Comparison of ENCODE assay signal across 10 cellular contexts in genomic region chr17:48113201-48113676, GRCh38. TPM values are rescaled to one million over a fixed set of nuclear protein-coding genes. Genes with fewer than 3 reads are reported as not detected.
DNase-seq lines count a peak whose midpoint lies in the region; ATAC-seq and TF ChIP-seq lines count a peak whose summit lies in the region.
"Had no signal": no experiment of that assay in that cellular context is flagged by ENCODE, and none has a peak within 500 bp of the region (broad histone marks: within the 10 kb centered on the region; RNA-seq: fewer than 3 reads in every experiment).

No MANE protein-coding gene starts in this region.

- peaks cover 44% of the 10 kb centered on the region for H3K4me1 ChIP-seq in OCI-LY3 (ENCODE audit: low read length)

- H3K9ac ChIP-seq in OCI-LY3 (ENCODE audit: low read length), result peak overlapping the region; percentile 98

- H3K9me3 ChIP-seq in OCI-LY3 (ENCODE audit: insufficient read depth, low read length), result no peaks in the 10 kb centered on the region

- peak overlapping the region; percentile 49 for H3K4me3 Mint-ChIP-seq in activated naive CD4-positive, alpha-beta T cell treated with anti-CD3 and anti-CD28 coated beads, Interleukin-2, amount 50 U/mL, for 24 hours
- peak overlapping the region; percentile 73 to 91 for H3K4me3 Mint-ChIP-seq in stimulated activated naive B cell treated with anti-CD40 and anti-IgM and Interleukin-4, amounts not matched to agents 10 μg/mL and 1 μg/mL and 100 μg/mL, for 72 hours
- H3K4me3 Mint-ChIP-seq in progenitor cell of endocrine pancreas (ENCODE audit: low read depth), result no peak overlapping the region

- H4K20me1 ChIP-seq in OCI-LY3 (ENCODE audit: insufficient read depth, low read length), result no peaks in the 10 kb centered on the region

- peak overlapping the region; percentile 86 for H3K27ac Mint-ChIP-seq in activated naive CD4-positive, alpha-beta T cell treated with anti-CD3 and anti-CD28 coated beads, Interleukin-2, amount 50 U/mL, for 24 hours
- H3K27ac Mint-ChIP-seq in stimulated activated naive B cell treated with anti-CD40 and anti-IgM and Interleukin-4, amounts not matched to agents 10 μg/mL and 1 μg/mL and 100 μg/mL, for 72 hours, result peak overlapping the region; percentile 95
- H3K27ac Mint-ChIP-seq in progenitor cell of endocrine pancreas, result no peak overlapping the region

- H3K27me3 Mint-ChIP-seq in activated naive CD4-positive, alpha-beta T cell treated with anti-CD3 and anti-CD28 coated beads, Interleukin-2, amount 50 U/mL, for 24 hours, result no peaks in the 10 kb centered on the region
- H3K27me3 Mint-ChIP-seq in stimulated activated naive B cell treated with anti-CD40 and anti-IgM and Interleukin-4, amounts not matched to agents 10 μg/mL and 1 μg/mL and 100 μg/mL, for 72 hours, result no peaks in the 10 kb centered on the region
- no peaks in the 10 kb centered on the region for H3K27me3 Mint-ChIP-seq in progenitor cell of endocrine pancreas

- peak overlapping the region; percentile 71 for H3K4me2 ChIP-seq in OCI-LY3 (ENCODE audit: low read length)

- no peak for DNase-seq in activated CD4-positive, CD25-positive, alpha-beta regulatory T cell treated with anti-CD3 and anti-CD28 coated beads, Interleukin-2, amount 50 U/mL, for 72 hours
- no peak for DNase-seq in stimulated activated naive B cell treated with anti-CD40 and anti-IgM and Interleukin-4, amounts not matched to agents 10 μg/mL and 1 μg/mL and 100 μg/mL, for 72 hours
- DNase-seq in progenitor cell of endocrine pancreas (ENCODE audit: low spot score, unreplicated experiment), result no peak
- no peak for DNase-seq in foreskin fibroblast

- H3K4me3 ChIP-seq in OCI-LY3 (ENCODE audit: low read length), result peak overlapping the region; percentile 95
- H3K4me3 ChIP-seq in foreskin fibroblast (ENCODE audit: low read depth in 1 of 2, low read length in 2 of 2), result no peak overlapping the region

- H3K9me3 Mint-ChIP-seq in activated naive CD4-positive, alpha-beta T cell treated with anti-CD3 and anti-CD28 coated beads, Interleukin-2, amount 50 U/mL, for 24 hours, result no peaks in the 10 kb centered on the region
- H3K9me3 Mint-ChIP-seq in stimulated activated naive B cell treated with anti-CD40 and anti-IgM and Interleukin-4, amounts not matched to agents 10 μg/mL and 1 μg/mL and 100 μg/mL, for 72 hours, result peaks cover 0 to 3% of the 10 kb centered on the region in 2 donors
- H3K9me3 Mint-ChIP-seq in progenitor cell of endocrine pancreas (ENCODE audit: low read depth), result no peaks in the 10 kb centered on the region

- peaks cover 92% of the 10 kb centered on the region for H3K79me2 ChIP-seq in OCI-LY3 (ENCODE audit: low read length)

- TF ChIP-seq CTCF in OCI-LY3 (IDR thresholded peaks at IDR 0.05; ENCODE audit: low read depth, low read length), result no peak
- no peak for TF ChIP-seq CTCF in progenitor cell of endocrine pancreas (IDR thresholded peaks at IDR 0.05; ENCODE audit: unreplicated experiment)
- no peak for TF ChIP-seq CTCF in foreskin fibroblast (IDR thresholded peaks at IDR 0.05; ENCODE audit: low read depth, low read length)

- peaks cover 42% of the 10 kb centered on the region for H3K4me1 Mint-ChIP-seq in activated naive CD4-positive, alpha-beta T cell treated with anti-CD3 and anti-CD28 coated beads, Interleukin-2, amount 50 U/mL, for 24 hours
- peaks cover 24 to 56% of the 10 kb centered on the region in 2 donors for H3K4me1 Mint-ChIP-seq in stimulated activated naive B cell treated with anti-CD40 and anti-IgM and Interleukin-4, amounts not matched to agents 10 μg/mL and 1 μg/mL and 100 μg/mL, for 72 hours
- H3K4me1 Mint-ChIP-seq in progenitor cell of endocrine pancreas (ENCODE audit: low read depth), result peaks cover 10% of the 10 kb centered on the region

- peak overlapping the region; percentile 93 for H3K27ac ChIP-seq in OCI-LY3 (ENCODE audit: low read length)
- H3K27ac ChIP-seq: 22Rv1 had no signal

- peaks cover 3% of the 10 kb centered on the region for H3K36me3 Mint-ChIP-seq in activated naive CD4-positive, alpha-beta T cell treated with anti-CD3 and anti-CD28 coated beads, Interleukin-2, amount 50 U/mL, for 24 hours
- peaks cover 47 to 51% of the 10 kb centered on the region in 2 donors for H3K36me3 Mint-ChIP-seq in stimulated activated naive B cell treated with anti-CD40 and anti-IgM and Interleukin-4, amounts not matched to agents 10 μg/mL and 1 μg/mL and 100 μg/mL, for 72 hours
- H3K36me3 Mint-ChIP-seq in progenitor cell of endocrine pancreas (ENCODE audit: insufficient read depth), result peaks cover 3% of the 10 kb centered on the region

- H2AFZ ChIP-seq in OCI-LY3 (ENCODE audit: low read depth, low read length), result no peak overlapping the region

- peaks cover 25% of the 10 kb centered on the region for H3K36me3 ChIP-seq in OCI-LY3 (replicated peaks; ENCODE audit: low read depth, low read length)

- ATAC-seq in activated CD4-positive, CD25-positive, alpha-beta regulatory T cell treated with anti-CD3 and anti-CD28 coated beads, Interleukin-2, amount 50 U/mL, for 24 hours, result peak; percentile 32 to 47
- ATAC-seq in stimulated activated naive B cell treated with anti-CD40 and anti-IgM and Interleukin-4, amounts not matched to agents 10 μg/mL and 1 μg/mL and 100 μg/mL, for 72 hours (replicated peaks), result peak; percentile 18 to 21
- no peak for ATAC-seq in HG02623 (IDR thresholded peaks at IDR 0.05; ENCODE audit: unreplicated experiment)
- ATAC-seq: HCT116 had no signal

- H3K27me3 ChIP-seq in OCI-LY3 (ENCODE audit: low read depth, low read length), result no peaks in the 10 kb centered on the region

RNA-seq across cellular contexts. Expression of gene SNX11, which starts 5.7 kb away (rescaled TPM):
- total RNA-seq in progenitor cell of endocrine pancreas, result 16.8 and 19.4 TPM in 2 replicates

RNA-seq across cellular contexts. Expression of gene CBX1, which starts 12.0 kb away (rescaled TPM):
- 177 and 181 TPM in 2 replicates for total RNA-seq in progenitor cell of endocrine pancreas
